In the genomic region with DNA sequence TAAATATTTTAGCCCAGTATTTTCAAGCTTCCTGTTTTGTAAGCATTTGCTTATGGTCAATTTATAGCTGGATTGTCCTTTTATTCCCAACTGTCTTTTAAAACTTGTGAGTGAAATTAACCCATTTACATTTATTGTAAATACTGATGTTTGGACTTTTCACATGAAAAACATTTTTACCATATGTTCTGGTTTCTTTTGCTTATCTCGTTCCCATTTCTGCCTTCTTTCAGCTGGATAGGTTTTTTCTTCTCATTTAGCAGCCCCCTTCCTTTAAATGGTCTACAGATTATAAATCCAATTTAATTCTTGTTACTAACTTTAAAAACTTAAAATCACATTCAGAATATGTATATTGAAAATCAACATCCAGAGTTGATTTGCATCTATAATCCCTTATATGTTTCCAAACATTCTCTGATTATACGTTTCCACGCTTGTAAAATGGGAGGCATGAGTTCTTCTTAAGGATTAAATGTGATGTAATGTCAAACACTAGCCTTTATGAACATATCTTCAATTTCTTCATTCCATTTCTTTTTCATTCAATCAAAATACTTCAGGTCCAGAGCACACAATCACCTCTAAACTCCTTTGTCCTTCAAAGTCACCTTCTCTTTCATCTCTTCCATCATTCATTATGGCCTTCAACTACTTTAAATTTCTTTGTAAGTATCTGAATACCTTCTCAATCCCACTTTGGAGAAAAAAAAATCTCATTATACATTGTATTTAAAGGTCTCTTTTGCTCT, we compare ENCODE assay signal across 1 cellular context.
TF ChIP-seq lines count a peak whose summit lies in the region.

No MANE protein-coding gene starts in this region.

TF ChIP-seq in IMR-90, 13 proteins besides CTCF, POLR2A, EP300 and RAD21:
- no peak for TF ChIP-seq FOS (IDR thresholded peaks at IDR 0.05; ENCODE audit: low read depth, low read length)
- TF ChIP-seq MAZ (IDR thresholded peaks at IDR 0.05; ENCODE audit: borderline replicate concordance, low read depth, low read length): no peak
- no peak for TF ChIP-seq RCOR1 (IDR thresholded peaks at IDR 0.05; ENCODE audit: insufficient replicate concordance, low read length)
- no peak for TF ChIP-seq NFE2L2 (IDR thresholded peaks at IDR 0.05; ENCODE audit: low read depth, low read length)
- TF ChIP-seq, protein P1, sequence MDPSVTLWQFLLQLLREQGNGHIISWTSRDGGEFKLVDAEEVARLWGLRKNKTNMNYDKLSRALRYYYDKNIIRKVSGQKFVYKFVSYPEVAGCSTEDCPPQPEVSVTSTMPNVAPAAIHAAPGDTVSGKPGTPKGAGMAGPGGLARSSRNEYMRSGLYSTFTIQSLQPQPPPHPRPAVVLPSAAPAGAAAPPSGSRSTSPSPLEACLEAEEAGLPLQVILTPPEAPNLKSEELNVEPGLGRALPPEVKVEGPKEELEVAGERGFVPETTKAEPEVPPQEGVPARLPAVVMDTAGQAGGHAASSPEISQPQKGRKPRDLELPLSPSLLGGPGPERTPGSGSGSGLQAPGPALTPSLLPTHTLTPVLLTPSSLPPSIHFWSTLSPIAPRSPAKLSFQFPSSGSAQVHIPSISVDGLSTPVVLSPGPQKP (IDR thresholded peaks at IDR 0.05; ENCODE audit: borderline replicate concordance, low read depth, low read length): no peak
- TF ChIP-seq CEBPB (IDR thresholded peaks at IDR 0.05; ENCODE audit: low read depth, low read length): no peak
- no peak for TF ChIP-seq SMC3 (IDR thresholded peaks at IDR 0.05; ENCODE audit: low read depth, low read length)
- TF ChIP-seq, protein P2, sequence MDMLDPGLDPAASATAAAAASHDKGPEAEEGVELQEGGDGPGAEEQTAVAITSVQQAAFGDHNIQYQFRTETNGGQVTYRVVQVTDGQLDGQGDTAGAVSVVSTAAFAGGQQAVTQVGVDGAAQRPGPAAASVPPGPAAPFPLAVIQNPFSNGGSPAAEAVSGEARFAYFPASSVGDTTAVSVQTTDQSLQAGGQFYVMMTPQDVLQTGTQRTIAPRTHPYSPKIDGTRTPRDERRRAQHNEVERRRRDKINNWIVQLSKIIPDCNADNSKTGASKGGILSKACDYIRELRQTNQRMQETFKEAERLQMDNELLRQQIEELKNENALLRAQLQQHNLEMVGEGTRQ (IDR thresholded peaks at IDR 0.05; ENCODE audit: low read depth, low read length): no peak
- TF ChIP-seq CHD1 (IDR thresholded peaks at IDR 0.05; ENCODE audit: low read depth, low read length): no peak
- no peak for TF ChIP-seq RFX5 (IDR thresholded peaks at IDR 0.05; ENCODE audit: low read depth, low read length)
- no peak for TF ChIP-seq BHLHE40 (IDR thresholded peaks at IDR 0.05; ENCODE audit: low read depth, low read length)
- TF ChIP-seq MAFK (IDR thresholded peaks at IDR 0.05; ENCODE audit: low read depth, low read length): no peak
- TF ChIP-seq MXI1 (IDR thresholded peaks at IDR 0.05; ENCODE audit: borderline replicate concordance, low read depth, low read length): no peak
TF ChIP-seq in IMR-90: peak in this region for 0.
